Comparison of ENCODE assay signal across 1 cellular context in the genomic region with DNA sequence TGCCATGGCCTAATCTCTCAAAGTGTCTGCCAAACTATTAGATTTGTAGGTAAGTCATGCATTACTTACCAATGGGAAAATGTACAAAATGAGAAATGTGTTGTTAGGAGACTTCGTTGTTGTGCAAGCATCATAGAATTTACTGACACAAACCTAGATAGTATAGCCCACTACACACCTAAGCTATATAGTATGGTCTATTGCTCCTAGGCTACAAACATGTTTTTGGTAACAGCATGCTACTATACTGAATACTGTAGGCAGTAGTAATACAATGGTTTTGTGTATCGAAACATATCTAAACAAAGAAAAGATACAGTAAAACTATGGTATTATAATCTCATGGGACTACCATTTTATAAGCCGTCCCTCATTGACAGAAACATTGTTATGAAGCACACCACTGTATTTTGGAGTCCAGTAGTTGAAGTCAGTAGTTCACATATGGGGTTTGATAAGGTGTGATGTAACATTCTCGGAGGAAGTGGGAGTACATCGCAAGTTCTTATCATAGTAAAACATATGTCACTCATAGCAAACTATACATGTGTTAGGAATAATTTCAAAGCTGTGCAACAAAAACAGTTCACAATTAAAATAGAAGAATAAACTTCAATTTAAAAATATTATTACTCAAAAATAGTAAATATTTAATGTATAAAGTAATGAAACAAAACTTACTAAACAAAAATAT.
TF ChIP-seq lines count a peak whose summit lies in the region.

No MANE protein-coding gene starts in this region.

TF ChIP-seq in IMR-90, 13 proteins besides CTCF, POLR2A, EP300 and RAD21 (continued from another document):
- TF ChIP-seq, protein P1, sequence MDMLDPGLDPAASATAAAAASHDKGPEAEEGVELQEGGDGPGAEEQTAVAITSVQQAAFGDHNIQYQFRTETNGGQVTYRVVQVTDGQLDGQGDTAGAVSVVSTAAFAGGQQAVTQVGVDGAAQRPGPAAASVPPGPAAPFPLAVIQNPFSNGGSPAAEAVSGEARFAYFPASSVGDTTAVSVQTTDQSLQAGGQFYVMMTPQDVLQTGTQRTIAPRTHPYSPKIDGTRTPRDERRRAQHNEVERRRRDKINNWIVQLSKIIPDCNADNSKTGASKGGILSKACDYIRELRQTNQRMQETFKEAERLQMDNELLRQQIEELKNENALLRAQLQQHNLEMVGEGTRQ (IDR thresholded peaks at IDR 0.05; ENCODE audit: low read depth, low read length): no peak
- TF ChIP-seq BHLHE40 (IDR thresholded peaks at IDR 0.05; ENCODE audit: low read depth, low read length) (no peak), RFX5 (IDR thresholded peaks at IDR 0.05; ENCODE audit: low read depth, low read length) (no peak)
TF ChIP-seq in IMR-90: peak in this region for 0.
